1 cellular context compared by ENCODE assay signal in the genomic region with DNA sequence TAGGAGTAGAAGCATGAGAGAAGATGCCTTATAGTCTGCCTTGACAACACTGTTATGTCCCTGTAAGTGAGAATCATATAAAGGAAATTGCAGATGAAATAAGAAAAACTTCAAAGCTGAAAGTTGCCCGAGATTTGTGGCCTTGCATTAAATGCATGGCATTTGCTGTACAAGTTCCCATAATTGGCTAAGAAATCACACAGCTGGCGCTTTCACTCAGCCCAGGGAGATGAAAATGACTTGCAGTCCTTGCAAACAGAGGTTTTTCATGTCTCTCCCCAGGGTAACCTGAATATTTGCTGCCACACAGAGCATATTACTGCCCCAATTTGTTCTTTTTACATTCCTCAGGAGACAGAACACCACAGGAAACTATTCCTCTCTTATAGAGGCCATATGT.
TF ChIP-seq lines count a peak whose summit lies in the region.

No MANE protein-coding gene starts in this region.

TF ChIP-seq in GM23338, 12 proteins besides CTCF, POLR2A, EP300 and RAD21 (continued from another document):
- TF ChIP-seq, protein P1, sequence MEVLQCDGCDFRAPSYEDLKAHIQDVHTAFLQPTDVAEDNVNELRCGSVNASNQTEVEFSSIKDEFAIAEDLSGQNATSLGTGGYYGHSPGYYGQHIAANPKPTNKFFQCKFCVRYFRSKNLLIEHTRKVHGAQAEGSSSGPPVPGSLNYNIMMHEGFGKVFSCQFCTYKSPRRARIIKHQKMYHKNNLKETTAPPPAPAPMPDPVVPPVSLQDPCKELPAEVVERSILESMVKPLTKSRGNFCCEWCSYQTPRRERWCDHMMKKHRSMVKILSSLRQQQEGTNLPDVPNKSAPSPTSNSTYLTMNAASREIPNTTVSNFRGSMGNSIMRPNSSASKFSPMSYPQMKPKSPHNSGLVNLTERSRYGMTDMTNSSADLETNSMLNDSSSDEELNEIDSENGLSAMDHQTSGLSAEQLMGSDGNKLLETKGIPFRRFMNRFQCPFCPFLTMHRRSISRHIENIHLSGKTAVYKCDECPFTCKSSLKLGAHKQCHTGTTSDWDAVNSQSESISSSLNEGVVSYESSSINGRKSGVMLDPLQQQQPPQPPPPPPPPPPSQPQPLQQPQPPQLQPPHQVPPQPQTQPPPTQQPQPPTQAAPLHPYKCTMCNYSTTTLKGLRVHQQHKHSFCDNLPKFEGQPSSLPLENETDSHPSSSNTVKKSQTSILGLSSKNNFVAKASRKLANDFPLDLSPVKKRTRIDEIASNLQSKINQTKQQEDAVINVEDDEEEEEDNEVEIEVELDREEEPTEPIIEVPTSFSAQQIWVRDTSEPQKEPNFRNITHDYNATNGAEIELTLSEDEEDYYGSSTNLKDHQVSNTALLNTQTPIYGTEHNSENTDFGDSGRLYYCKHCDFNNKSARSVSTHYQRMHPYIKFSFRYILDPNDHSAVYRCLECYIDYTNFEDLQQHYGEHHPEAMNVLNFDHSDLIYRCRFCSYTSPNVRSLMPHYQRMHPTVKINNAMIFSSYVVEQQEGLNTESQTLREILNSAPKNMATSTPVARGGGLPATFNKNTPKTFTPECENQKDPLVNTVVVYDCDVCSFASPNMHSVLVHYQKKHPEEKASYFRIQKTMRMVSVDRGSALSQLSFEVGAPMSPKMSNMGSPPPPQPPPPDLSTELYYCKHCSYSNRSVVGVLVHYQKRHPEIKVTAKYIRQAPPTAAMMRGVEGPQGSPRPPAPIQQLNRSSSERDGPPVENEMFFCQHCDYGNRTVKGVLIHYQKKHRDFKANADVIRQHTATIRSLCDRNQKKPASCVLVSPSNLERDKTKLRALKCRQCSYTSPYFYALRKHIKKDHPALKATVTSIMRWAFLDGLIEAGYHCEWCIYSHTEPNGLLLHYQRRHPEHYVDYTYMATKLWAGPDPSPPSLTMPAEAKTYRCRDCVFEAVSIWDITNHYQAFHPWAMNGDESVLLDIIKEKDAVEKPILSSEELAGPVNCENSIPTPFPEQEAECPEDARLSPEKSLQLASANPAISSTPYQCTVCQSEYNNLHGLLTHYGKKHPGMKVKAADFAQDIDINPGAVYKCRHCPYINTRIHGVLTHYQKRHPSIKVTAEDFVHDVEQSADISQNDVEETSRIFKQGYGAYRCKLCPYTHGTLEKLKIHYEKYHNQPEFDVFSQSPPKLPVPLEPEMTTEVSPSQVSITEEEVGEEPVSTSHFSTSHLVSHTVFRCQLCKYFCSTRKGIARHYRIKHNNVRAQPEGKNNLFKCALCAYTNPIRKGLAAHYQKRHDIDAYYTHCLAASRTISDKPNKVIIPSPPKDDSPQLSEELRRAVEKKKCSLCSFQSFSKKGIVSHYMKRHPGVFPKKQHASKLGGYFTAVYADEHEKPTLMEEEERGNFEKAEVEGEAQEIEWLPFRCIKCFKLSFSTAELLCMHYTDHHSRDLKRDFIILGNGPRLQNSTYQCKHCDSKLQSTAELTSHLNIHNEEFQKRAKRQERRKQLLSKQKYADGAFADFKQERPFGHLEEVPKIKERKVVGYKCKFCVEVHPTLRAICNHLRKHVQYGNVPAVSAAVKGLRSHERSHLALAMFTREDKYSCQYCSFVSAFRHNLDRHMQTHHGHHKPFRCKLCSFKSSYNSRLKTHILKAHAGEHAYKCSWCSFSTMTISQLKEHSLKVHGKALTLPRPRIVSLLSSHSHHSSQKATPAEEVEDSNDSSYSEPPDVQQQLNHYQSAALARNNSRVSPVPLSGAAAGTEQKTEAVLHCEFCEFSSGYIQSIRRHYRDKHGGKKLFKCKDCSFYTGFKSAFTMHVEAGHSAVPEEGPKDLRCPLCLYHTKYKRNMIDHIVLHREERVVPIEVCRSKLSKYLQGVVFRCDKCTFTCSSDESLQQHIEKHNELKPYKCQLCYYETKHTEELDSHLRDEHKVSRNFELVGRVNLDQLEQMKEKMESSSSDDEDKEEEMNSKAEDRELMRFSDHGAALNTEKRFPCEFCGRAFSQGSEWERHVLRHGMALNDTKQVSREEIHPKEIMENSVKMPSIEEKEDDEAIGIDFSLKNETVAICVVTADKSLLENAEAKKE (CRISPR knock-in tag; IDR thresholded peaks at IDR 0.05), result no peak
- TF ChIP-seq CREB1 (CRISPR knock-in tag; IDR thresholded peaks at IDR 0.05; ENCODE audit: low read depth) (no peak), STAT1 (IDR thresholded peaks at IDR 0.05; ENCODE audit: unreplicated experiment) (no peak), EZH2phosphoT487 (IDR thresholded peaks at IDR 0.05; ENCODE audit: unreplicated experiment) (no peak)
TF ChIP-seq in GM23338: peak in this region for 0.
